In genomic region chr22:49356428-49356827, GRCh38 we compare ENCODE assay signal across 37 cellular contexts.
"Had no signal": no experiment of that assay in that cellular context is flagged by ENCODE, and none has a peak within 500 bp of the region (broad histone marks: within the 10 kb centered on the region; RNA-seq: fewer than 3 reads in every experiment).

No MANE protein-coding gene starts in this region.

- H3K27me3 ChIP-seq: adrenal gland, brain microvascular endothelial cell, cardiac muscle cell had no signal

- ATAC-seq: activated CD8-positive, alpha-beta T cell treated with anti-CD3 and anti-CD28 coated beads for 36 hours; activated naive CD4-positive, alpha-beta T cell treated with anti-CD3 and anti-CD28 coated beads, Interleukin-2, amount 50 U/mL, for 72 hours; activated T-cell treated with anti-CD3 and anti-CD28 coated beads, Interleukin-2, amount 50 U/mL, for 4 hours; activated T-cell treated with anti-CD3 and anti-CD28 coated beads, Interleukin-2, amount 50 U/mL, for 72 hours; activated T-helper 17 cell treated with anti-CD3 and anti-CD28 coated beads, Interleukin-2, amount 50 U/mL, for 72 hours; body of pancreas had no signal

- H3K4me1 ChIP-seq: adrenal gland, body of pancreas, breast epithelium had no signal

- H3K36me3 ChIP-seq: adrenal gland, brain microvascular endothelial cell, breast epithelium, cardiac muscle cell had no signal

- DNase-seq: activated B cell treated with CpG ODN at 0.5 μM for 24 hours; activated CD4-positive, alpha-beta memory T cell treated with anti-CD3 and anti-CD28 coated beads for 36 hours; activated CD4-positive, alpha-beta T cell treated with anti-CD3 and anti-CD28 coated beads for 4 hours; activated CD4-positive, alpha-beta T cell treated with anti-CD3 and anti-CD28 coated beads, Interleukin-2, amount 10 ng/mL, durations not matched to agents 24 days and 14 days; activated CD4-positive, alpha-beta T cell treated with anti-CD3 and anti-CD28 coated beads, Interleukin-2, amount 50 U/mL, for 1 hour; activated CD4-positive, alpha-beta T cell treated with anti-CD3 and anti-CD28 coated beads, Interleukin-2, amount 50 U/mL, for 4 hours; activated CD4-positive, CD25-positive, alpha-beta regulatory T cell treated with anti-CD3 and anti-CD28 coated beads, Interleukin-2, amount 50 U/mL, for 72 hours; activated CD8-positive, alpha-beta memory T cell treated with anti-CD3 and anti-CD28 coated beads, Interleukin-2, amount 50 U/mL, for 4 hours; activated CD8-positive, alpha-beta T cell treated with anti-CD3 and anti-CD28 coated beads for 36 hours; activated gamma-delta T cell treated with Interleukin-2 at 50 U/mL for 16 hours; activated naive CD4-positive, alpha-beta T cell; activated naive CD4-positive, alpha-beta T cell treated with anti-CD3 and anti-CD28 coated beads for 36 hours; activated naive CD4-positive, alpha-beta T cell treated with anti-CD3 and anti-CD28 coated beads, Interleukin-2, amount 50 U/mL, for 16 hours; activated naive CD8-positive, alpha-beta T cell treated with anti-CD3 and anti-CD28 coated beads for 36 hours; activated T-cell treated with anti-CD3 and anti-CD28 coated beads for 4 hours; activated T-cell treated with anti-CD3 and anti-CD28 coated beads, Interleukin-2, amount 50 U/mL, for 1 hour; activated T-cell treated with anti-CD3 and anti-CD28 coated beads, Interleukin-2, amount 50 U/mL, for 4 hours; activated T-cell treated with anti-CD3 and anti-CD28 coated beads, Interleukin-2, amount 50 U/mL, for 72 hours; adrenal gland; amniotic stem cell; aorta; body of pancreas; brain microvascular endothelial cell; caudate nucleus; SW 1271; T-helper 1 cell; T-helper 2 cell; T-helper 9 cell had no signal

- H3K27ac ChIP-seq: body of pancreas, brain microvascular endothelial cell, breast epithelium, cardiac muscle cell, VCaP had no signal

- H3K4me3 ChIP-seq: adrenal gland, body of pancreas, breast epithelium, cardiac muscle cell had no signal

- H3K4me1 Mint-ChIP-seq: activated B cell treated with CpG ODN at 0.5 μM for 24 hours; activated CD4-positive, alpha-beta T cell treated with anti-CD3 and anti-CD28 coated beads, Interleukin-2, amount 10 ng/mL, durations not matched to agents 24 days and 14 days; activated naive CD8-positive, alpha-beta T cell treated with anti-CD3 and anti-CD28 coated beads for 36 hours; activated T-helper 17 cell treated with anti-CD3 and anti-CD28 coated beads, Interleukin-2, amount 50 U/mL, for 72 hours; central memory CD8-positive, alpha-beta T cell had no signal

- H3K9me3 ChIP-seq: adrenal gland, body of pancreas, breast epithelium had no signal

- H3K9me3 Mint-ChIP-seq: activated B cell treated with CpG ODN at 0.5 μM for 24 hours; activated CD4-positive, alpha-beta memory T cell treated with anti-CD3 and anti-CD28 coated beads for 36 hours; activated CD4-positive, alpha-beta T cell treated with anti-CD3 and anti-CD28 coated beads, Interleukin-2, amount 10 ng/mL, durations not matched to agents 24 days and 14 days; activated CD8-positive, alpha-beta T cell treated with anti-CD3 and anti-CD28 coated beads for 36 hours; activated naive CD4-positive, alpha-beta T cell treated with anti-CD3 and anti-CD28 coated beads for 36 hours; activated naive CD4-positive, alpha-beta T cell treated with anti-CD3 and anti-CD28 coated beads, Interleukin-2, amount 50 U/mL, for 72 hours; activated naive CD8-positive, alpha-beta T cell treated with anti-CD3 and anti-CD28 coated beads for 36 hours; activated T-cell treated with anti-CD3 and anti-CD28 coated beads, Interleukin-2, amount 50 U/mL, for 4 hours; activated T-cell treated with anti-CD3 and anti-CD28 coated beads, Interleukin-2, amount 50 U/mL, for 72 hours; activated T-helper 1 cell treated with anti-CD3 and anti-CD28 coated beads, Interleukin-12 subunit alpha, Interleukin-12 subunit beta, Interleukin-2, Interleukin-4 antibody, amounts not matched to agents 30 ng/mL and 10 ng/mL and 1 ng/mL, durations not matched to agents 14 hours and 24 hours and 36 hours; activated T-helper 17 cell treated with anti-CD3 and anti-CD28 coated beads, Interleukin-2, amount 50 U/mL, for 72 hours; central memory CD8-positive, alpha-beta T cell; T-helper 1 cell treated with Interleukin-12 subunit alpha and Interleukin-12 subunit beta and Interleukin-4 antibody, amounts not matched to agents 30 μg/mL and 1 μg/mL, for 36 hours; T-helper 2 cell treated with Interferon-gamma antibody and Interleukin-4, amounts not matched to agents 5 μg/mL and 100 μg/mL, for 36 hours had no signal

- H3K27ac Mint-ChIP-seq: activated B cell treated with CpG ODN at 0.5 μM for 24 hours; activated CD4-positive, alpha-beta memory T cell treated with anti-CD3 and anti-CD28 coated beads for 36 hours; activated CD4-positive, alpha-beta T cell treated with anti-CD3 and anti-CD28 coated beads, Interleukin-2, amount 10 ng/mL, durations not matched to agents 24 days and 14 days; activated CD8-positive, alpha-beta T cell treated with anti-CD3 and anti-CD28 coated beads for 36 hours; activated naive CD4-positive, alpha-beta T cell treated with anti-CD3 and anti-CD28 coated beads for 36 hours; activated naive CD4-positive, alpha-beta T cell treated with anti-CD3 and anti-CD28 coated beads, Interleukin-2, amount 50 U/mL, for 72 hours; activated naive CD8-positive, alpha-beta T cell treated with anti-CD3 and anti-CD28 coated beads for 36 hours; activated T-cell treated with anti-CD3 and anti-CD28 coated beads, Interleukin-2, amount 50 U/mL, for 72 hours; activated T-helper 1 cell treated with anti-CD3 and anti-CD28 coated beads, Interleukin-12 subunit alpha, Interleukin-12 subunit beta, Interleukin-2, Interleukin-4 antibody, amounts not matched to agents 30 ng/mL and 10 ng/mL and 1 ng/mL, durations not matched to agents 14 hours and 24 hours and 36 hours; activated T-helper 17 cell treated with anti-CD3 and anti-CD28 coated beads, Interleukin-2, amount 50 U/mL, for 72 hours; T-helper 1 cell treated with Interleukin-12 subunit alpha and Interleukin-12 subunit beta and Interleukin-4 antibody, amounts not matched to agents 30 μg/mL and 1 μg/mL, for 36 hours; T-helper 2 cell treated with Interferon-gamma antibody and Interleukin-4, amounts not matched to agents 5 μg/mL and 100 μg/mL, for 36 hours had no signal

- H3K4me3 Mint-ChIP-seq: activated B cell treated with CpG ODN at 0.5 μM for 24 hours; activated CD4-positive, alpha-beta memory T cell treated with anti-CD3 and anti-CD28 coated beads for 36 hours; activated CD4-positive, alpha-beta T cell treated with anti-CD3 and anti-CD28 coated beads, Interleukin-2, amount 10 ng/mL, durations not matched to agents 24 days and 14 days; activated CD8-positive, alpha-beta T cell treated with anti-CD3 and anti-CD28 coated beads for 36 hours; activated naive CD4-positive, alpha-beta T cell treated with anti-CD3 and anti-CD28 coated beads for 36 hours; activated naive CD8-positive, alpha-beta T cell treated with anti-CD3 and anti-CD28 coated beads for 36 hours; activated T-cell treated with anti-CD3 and anti-CD28 coated beads, Interleukin-2, amount 50 U/mL, for 4 hours; activated T-cell treated with anti-CD3 and anti-CD28 coated beads, Interleukin-2, amount 50 U/mL, for 72 hours; activated T-helper 1 cell treated with anti-CD3 and anti-CD28 coated beads, Interleukin-12 subunit alpha, Interleukin-12 subunit beta, Interleukin-2, Interleukin-4 antibody, amounts not matched to agents 30 ng/mL and 10 ng/mL and 1 ng/mL, durations not matched to agents 14 hours and 24 hours and 36 hours; activated T-helper 17 cell treated with anti-CD3 and anti-CD28 coated beads, Interleukin-2, amount 50 U/mL, for 72 hours; central memory CD8-positive, alpha-beta T cell; T-helper 1 cell treated with Interleukin-12 subunit alpha and Interleukin-12 subunit beta and Interleukin-4 antibody, amounts not matched to agents 30 μg/mL and 1 μg/mL, for 36 hours; T-helper 2 cell treated with Interferon-gamma antibody and Interleukin-4, amounts not matched to agents 5 μg/mL and 100 μg/mL, for 36 hours had no signal

- H3K36me3 Mint-ChIP-seq: activated CD4-positive, alpha-beta memory T cell treated with anti-CD3 and anti-CD28 coated beads for 36 hours; activated naive CD4-positive, alpha-beta T cell treated with anti-CD3 and anti-CD28 coated beads, Interleukin-2, amount 50 U/mL, for 72 hours; activated naive CD8-positive, alpha-beta T cell treated with anti-CD3 and anti-CD28 coated beads for 36 hours had no signal
